In the genomic region with DNA sequence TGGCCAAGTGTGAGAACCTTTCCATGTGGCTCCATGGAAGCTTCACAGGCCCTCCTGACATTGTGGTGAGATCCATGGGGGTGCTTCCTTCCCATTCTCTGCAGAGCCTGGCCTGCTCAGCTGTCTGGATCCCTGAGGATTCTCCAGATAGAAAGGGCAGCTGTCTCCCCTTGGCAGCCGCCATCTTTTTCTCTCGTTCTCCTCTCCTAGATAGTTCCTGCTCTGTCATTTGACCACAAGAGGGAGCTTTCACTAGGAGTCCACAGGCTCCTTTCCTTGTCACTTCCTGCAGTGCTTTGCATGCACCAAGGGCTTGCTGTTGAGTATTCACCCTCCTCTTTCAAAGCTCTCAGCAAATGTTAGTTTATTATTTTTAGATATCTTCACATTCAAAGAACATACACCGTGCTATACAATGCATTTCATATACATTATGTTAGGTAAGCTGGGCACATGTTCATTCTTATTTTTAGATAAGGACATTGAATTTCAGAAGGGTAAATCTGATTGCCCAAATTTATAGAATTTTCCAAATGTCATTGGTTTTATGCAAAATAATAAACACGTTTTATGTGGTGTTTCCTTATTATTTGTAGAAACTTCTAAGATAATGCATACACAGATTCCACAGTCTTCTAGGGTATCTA, we compare ENCODE assay signal across 8 cellular contexts.
DNase-seq lines count a peak whose midpoint lies in the region; ATAC-seq and TF ChIP-seq lines count a peak whose summit lies in the region.

No MANE protein-coding gene starts in this region.

- H3K9me3 ChIP-seq in adipocyte (ENCODE audit: control insufficient read depth, low read length) (no peaks in the 10 kb centered on the region), hepatocyte (ENCODE audit: low read depth) (no peaks in the 10 kb centered on the region)

- H4K20me1 ChIP-seq in hepatocyte (ENCODE audit: insufficient read depth, poor library complexity, severe bottlenecking), result no peaks in the 10 kb centered on the region

- ATAC-seq in activated naive CD4-positive, alpha-beta T cell treated with anti-CD3 and anti-CD28 coated beads, Interleukin-2, amount 50 U/mL, for 72 hours, result peak; percentile 74 to 76
- ATAC-seq in HG03521 (IDR thresholded peaks at IDR 0.05; ENCODE audit: unreplicated experiment), result peak; percentile 54

- no peak overlapping the region for H3K4me2 ChIP-seq in hepatocyte

- peak; percentile 54 for TF ChIP-seq CTCF in hepatocyte (IDR thresholded peaks at IDR 0.05; ENCODE audit: poor library complexity)
- TF ChIP-seq CTCF in lower leg skin (IDR thresholded peaks at IDR 0.05), result no peak

- TF ChIP-seq POLR2A in lower leg skin (IDR thresholded peaks at IDR 0.05), result no peak

- H3K79me2 ChIP-seq in hepatocyte, result no peaks in the 10 kb centered on the region

- H3K36me3 Mint-ChIP-seq in activated naive CD4-positive, alpha-beta T cell treated with anti-CD3 and anti-CD28 coated beads, Interleukin-2, amount 50 U/mL, for 72 hours, result no peaks in the 10 kb centered on the region

- H3K9me2 ChIP-seq in hepatocyte (replicated peaks; ENCODE audit: insufficient read depth), result no peaks in the 10 kb centered on the region

- peaks cover 9% of the 10 kb centered on the region for H3K4me1 ChIP-seq in adipocyte (ENCODE audit: control insufficient read depth, insufficient read depth, low read length)
- peaks cover 3% of the 10 kb centered on the region for H3K4me1 ChIP-seq in hepatocyte (ENCODE audit: insufficient read depth)

- DNase-seq in activated naive CD4-positive, alpha-beta T cell treated with anti-CD3 and anti-CD28 coated beads, Interleukin-2, amount 50 U/mL, for 72 hours (ENCODE audit: low spot score in 2 of 2), result peak in 1 of 2 donors; percentile 22
- DNase-seq in activated naive CD4-positive, alpha-beta T cell treated with Interleukin-2 at 50 U/mL for 16 hours, result no peak
- DNase-seq in NCI-H69 (lab: John Stamatoyannopoulos, UW) (peak; percentile 85), adipocyte (ENCODE audit: low read depth) (peak; percentile 62), hepatocyte (ENCODE audit: low spot score) (peak; percentile 81), lower leg skin (ENCODE audit: low spot score in 2 of 2) (no peak)
- peak; percentile 33 for DNase-seq in stimulated activated CD4-positive, alpha-beta T cell treated with anti-CD3 and anti-CD28 coated beads, Interleukin-4, amount 100 ng/mL, for 24 hours

- H3K9ac ChIP-seq in adipocyte (ENCODE audit: low read length), result no peak overlapping the region

- no peak overlapping the region for H3K27ac ChIP-seq in hepatocyte

- H3K27me3 ChIP-seq in adipocyte (replicated peaks; ENCODE audit: control insufficient read depth, insufficient read depth, low read length) (no peaks in the 10 kb centered on the region), hepatocyte (no peaks in the 10 kb centered on the region)

- H3K36me3 ChIP-seq in adipocyte (ENCODE audit: control insufficient read depth, insufficient read depth, low read length, severe bottlenecking) (no peaks in the 10 kb centered on the region), hepatocyte (replicated peaks; ENCODE audit: insufficient read depth, low read depth) (no peaks in the 10 kb centered on the region)

- 71% methylated on average over 4 of the region's 4 CpGs for WGBS in hepatocyte (ENCODE audit: low lambda C conversion rate, missing lambda C conversion rate)
- 69 to 78% methylated on average over 4 of the region's 4 CpGs for WGBS in lower leg skin, 2 donors

- no peaks in the 10 kb centered on the region for H3K9me3 Mint-ChIP-seq in activated naive CD4-positive, alpha-beta T cell treated with anti-CD3 and anti-CD28 coated beads, Interleukin-2, amount 50 U/mL, for 72 hours

- intact Hi-C loops in lower leg skin (cut with DNase I; ENCODE audit: low total_unique reads), result no loop called here

- H2AFZ ChIP-seq in hepatocyte, result peak overlapping the region; percentile 58

- H3K4me3 ChIP-seq in adipocyte (ENCODE audit: low read length), result no peak overlapping the region
- H3K4me3 ChIP-seq in hepatocyte, result no peak overlapping the region
- no peak overlapping the region for H3K4me3 ChIP-seq in lower leg skin (ENCODE audit: low read depth, poor library complexity, severe bottlenecking)

- no peak overlapping the region for H3K27ac Mint-ChIP-seq in activated naive CD4-positive, alpha-beta T cell treated with anti-CD3 and anti-CD28 coated beads, Interleukin-2, amount 50 U/mL, for 72 hours

Comparison
In these comparisons a context has a peak if more than half of its experiments do, and no peak if none do; other contexts are left out.
1. DNase-seq: peak in NCI-H69 (single experiment), adipocyte (single experiment), hepatocyte (single experiment) and stimulated activated CD4-positive, alpha-beta T cell treated with anti-CD3 and anti-CD28 coated beads, Interleukin-4, amount 100 ng/mL, for 24 hours (single experiment); none in activated naive CD4-positive, alpha-beta T cell treated with Interleukin-2 at 50 U/mL for 16 hours (single experiment) and lower leg skin (0 of 2).